11 cellular contexts compared by ENCODE assay signal in the genomic region with DNA sequence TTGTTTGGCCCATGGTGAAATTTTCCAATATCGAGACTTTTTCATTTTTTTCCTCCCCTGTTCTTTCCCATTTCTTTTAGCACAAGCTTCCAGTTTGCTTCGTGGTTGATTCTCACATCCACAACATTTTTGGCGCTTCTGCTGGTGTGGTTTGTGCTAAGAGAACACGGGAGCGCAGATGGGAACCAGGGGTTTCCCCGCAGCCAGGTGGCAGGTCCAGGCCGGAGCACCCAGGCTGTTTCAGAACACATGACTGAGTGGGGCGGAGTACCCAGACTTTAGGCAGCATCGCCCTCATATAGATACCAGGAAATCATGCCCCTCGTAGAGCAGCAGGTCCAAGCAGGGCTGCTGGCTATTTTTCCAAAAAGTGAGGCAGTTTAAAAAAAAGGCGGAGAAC. TPM values are rescaled to one million over a fixed set of nuclear protein-coding genes. Genes with fewer than 3 reads are reported as not detected.
A peak's percentile ranks its signal among the peaks of the same experiment; 100 is the strongest.
DNase-seq lines count a peak whose midpoint lies in the region; ATAC-seq and TF ChIP-seq lines count a peak whose summit lies in the region.
"Had no signal": no experiment of that assay in that cellular context is flagged by ENCODE, and none has a peak within 500 bp of the region (broad histone marks: within the 10 kb centered on the region; RNA-seq: fewer than 3 reads in every experiment).

No MANE protein-coding gene starts in this region.

- TF ChIP-seq RAD21 in SK-N-SH (IDR thresholded peaks at IDR 0.05; ENCODE audit: low read length): no peak

- no peak overlapping the region for H3K4me3 Mint-ChIP-seq in dendritic cell treated with granulocyte-macrophage colony-stimulating factor and Interleukin-4, amounts not matched to agents 40 ng/mL and 50 ng/mL, for 4 days
- H3K4me3 Mint-ChIP-seq: effector memory CD8-positive, alpha-beta T cell had no signal

- no peaks in the 10 kb centered on the region for H3K9me3 Mint-ChIP-seq in dendritic cell treated with granulocyte-macrophage colony-stimulating factor and Interleukin-4, amounts not matched to agents 40 ng/mL and 50 ng/mL, for 4 days
- H3K9me3 Mint-ChIP-seq: effector memory CD8-positive, alpha-beta T cell had no signal

- H3K4me1 Mint-ChIP-seq in dendritic cell treated with granulocyte-macrophage colony-stimulating factor and Interleukin-4, amounts not matched to agents 40 ng/mL and 50 ng/mL, for 4 days (ENCODE audit: low read depth): peaks cover 15% of the 10 kb centered on the region

- H3K4me3 ChIP-seq in SK-N-SH (ENCODE audit: low read depth in 2 of 2, low read length in 1 of 2) (no peak overlapping the region), mucosa of rectum (ENCODE audit: low read length in 2 of 2) (no peak overlapping the region), uterus (peak overlapping the region in 1 of 2 donors; percentile 13)

- H3K9ac ChIP-seq in SK-N-SH (no peak overlapping the region; the same call in 1 of the 2 replicates), mucosa of rectum (ENCODE audit: low read depth in 1 of 2, low read length in 2 of 2) (peak overlapping the region; percentile 6 to 29)

- 0 out of 2 replicates have a peak overlapping the region, but pooled peaks have one; percentile 76 for H3K4me2 ChIP-seq in SK-N-SH

- TF ChIP-seq POLR2A in uterus (IDR thresholded peaks at IDR 0.05): no peak

- H3K27me3 ChIP-seq in SK-N-SH (ENCODE audit: insufficient read depth) (no peaks in the 10 kb centered on the region), mucosa of rectum (ENCODE audit: control insufficient read depth in 2 of 2, insufficient read depth in 2 of 2, low read length in 2 of 2) (no peaks in the 10 kb centered on the region), uterus (no peaks in the 10 kb centered on the region)

- CTCF ChIA-PET in SK-N-SH (lab: Yijun Ruan, JAX): interaction anchor here (0.7 to 4.0 kb wide), 11 partner anchors 8 to 956 kb away, joined by 3 to 40 read pairs (median 5); no protein-coding TSS in a partner anchor

- H4K20me1 ChIP-seq in SK-N-SH (ENCODE audit: insufficient read depth): no peaks in the 10 kb centered on the region

- H3K9me3 ChIP-seq in SK-N-SH: no peaks in the 10 kb centered on the region
- H3K9me3 ChIP-seq in mucosa of rectum (ENCODE audit: control insufficient read depth in 2 of 2, low read length in 2 of 2): no peaks in the 10 kb centered on the region
- H3K9me3 ChIP-seq in uterus: no peaks in the 10 kb centered on the region

- H3K27ac Mint-ChIP-seq in dendritic cell treated with granulocyte-macrophage colony-stimulating factor and Interleukin-4, amounts not matched to agents 40 ng/mL and 50 ng/mL, for 4 days: peak overlapping the region; percentile 59

- no peaks in the 10 kb centered on the region for H3K9me2 ChIP-seq in SK-N-SH

- TF ChIP-seq CTCF in SK-N-SH (IDR thresholded peaks at IDR 0.05): no peak
- TF ChIP-seq CTCF in uterus (IDR thresholded peaks at IDR 0.05): no peak

- POLR2A ChIA-PET in SK-N-SH (lab: Yijun Ruan, JAX): no interaction called here

- DNase-seq in SK-N-SH (no peak), uterus (peak in 1 of 2 donors; percentile 24), NCI-H146 (lab: John Stamatoyannopoulos, UW) (no peak), amygdala (lab: John Stamatoyannopoulos, UW) (no peak)
- no peak for DNase-seq in stimulated activated CD4-positive, alpha-beta T cell treated with anti-CD3 and anti-CD28 coated beads, Interleukin-4, amount 100 ng/mL, for 1 hour
- DNase-seq: 8988T; effector memory CD8-positive, alpha-beta T cell had no signal

- H3K27ac ChIP-seq in SK-N-SH (ENCODE audit: low read depth in 2 of 2, low read length in 1 of 2) (peak overlapping the region in 1 of 2 experiments; percentile 62; a peak in 1 of 4 replicates), mucosa of rectum (ENCODE audit: low read depth in 2 of 2, low read length in 2 of 2) (peak overlapping the region in 1 of 2 donors; percentile 16), uterus (peak overlapping the region; percentile 63 to 75)

- peaks cover 7% of the 10 kb centered on the region for H3F3A ChIP-seq in SK-N-SH (replicated peaks; ENCODE audit: insufficient read depth)

- no peak for TF ChIP-seq EP300 in SK-N-SH (IDR thresholded peaks at IDR 0.05; ENCODE audit: borderline replicate concordance in 1 of 2, low read depth in 1 of 2, low read length in 1 of 2)

- intact Hi-C loops in dendritic cell treated with granulocyte-macrophage colony-stimulating factor and Interleukin-4, amounts not matched to agents 40 ng/mL and 50 ng/mL, for 4 days (cut with micrococcal nuclease): loop anchor here (10.0 kb wide), 1 partner anchor 57 kb away; no protein-coding TSS in a partner anchor
- intact Hi-C loops in uterus (cut with DNase I; ENCODE audit: low total_unique reads): no loop called here

- H3K4me1 ChIP-seq in SK-N-SH (ENCODE audit: control insufficient read depth in 1 of 2, insufficient read depth in 2 of 2, low read depth in 1 of 2, low read length in 1 of 2) (peaks cover 15 to 28% of the 10 kb centered on the region in 2 experiments), mucosa of rectum (ENCODE audit: control insufficient read depth in 2 of 2, insufficient read depth in 2 of 2, low read length in 2 of 2) (peaks cover 15 to 37% of the 10 kb centered on the region in 2 donors), uterus (peaks cover 4 to 9% of the 10 kb centered on the region in 2 donors)

- peak overlapping the region; percentile 94; the same call in 1 of the 2 replicates for H2AFZ ChIP-seq in SK-N-SH (ENCODE audit: low read depth)

- no peaks in the 10 kb centered on the region for H3K27me3 Mint-ChIP-seq in dendritic cell treated with granulocyte-macrophage colony-stimulating factor and Interleukin-4, amounts not matched to agents 40 ng/mL and 50 ng/mL, for 4 days
- H3K27me3 Mint-ChIP-seq: effector memory CD8-positive, alpha-beta T cell had no signal

- 95% methylated on average over 11 of the region's 11 CpGs for WGBS in SK-N-SH (ENCODE audit: low lambda C conversion rate)

- no peaks in the 10 kb centered on the region for H3K36me3 ChIP-seq in SK-N-SH (replicated peaks in 1 of 2; ENCODE audit: control insufficient read depth in 1 of 2, insufficient read depth in 2 of 2, low read length in 1 of 2)
- H3K36me3 ChIP-seq in mucosa of rectum (ENCODE audit: control insufficient read depth in 2 of 2, insufficient read depth in 2 of 2, low read length in 2 of 2): no peaks in the 10 kb centered on the region
- H3K36me3 ChIP-seq in uterus: no peaks in the 10 kb centered on the region

- H3K79me2 ChIP-seq in SK-N-SH (ENCODE audit: insufficient read depth): no peaks in the 10 kb centered on the region

- H3K36me3 Mint-ChIP-seq in dendritic cell treated with granulocyte-macrophage colony-stimulating factor and Interleukin-4, amounts not matched to agents 40 ng/mL and 50 ng/mL, for 4 days (ENCODE audit: low read depth): peaks cover 6% of the 10 kb centered on the region

- no peak for ATAC-seq in SK-N-SH treated with all-trans-retinoic acid at 6 μM for 48 hours
- ATAC-seq: effector memory CD8-positive, alpha-beta T cell; Panc1 had no signal

TF ChIP-seq in SK-N-SH, 30 proteins besides CTCF, POLR2A, EP300 and RAD21 (continues in another document):
- TF ChIP-seq, protein P1, sequence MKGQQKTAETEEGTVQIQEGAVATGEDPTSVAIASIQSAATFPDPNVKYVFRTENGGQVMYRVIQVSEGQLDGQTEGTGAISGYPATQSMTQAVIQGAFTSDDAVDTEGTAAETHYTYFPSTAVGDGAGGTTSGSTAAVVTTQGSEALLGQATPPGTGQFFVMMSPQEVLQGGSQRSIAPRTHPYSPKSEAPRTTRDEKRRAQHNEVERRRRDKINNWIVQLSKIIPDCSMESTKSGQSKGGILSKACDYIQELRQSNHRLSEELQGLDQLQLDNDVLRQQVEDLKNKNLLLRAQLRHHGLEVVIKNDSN (IDR thresholded peaks at IDR 0.05; ENCODE audit: borderline replicate concordance, low read depth): no peak
- no peak for TF ChIP-seq RFX5 (IDR thresholded peaks at IDR 0.05; ENCODE audit: low read length)
- TF ChIP-seq, protein P2, sequence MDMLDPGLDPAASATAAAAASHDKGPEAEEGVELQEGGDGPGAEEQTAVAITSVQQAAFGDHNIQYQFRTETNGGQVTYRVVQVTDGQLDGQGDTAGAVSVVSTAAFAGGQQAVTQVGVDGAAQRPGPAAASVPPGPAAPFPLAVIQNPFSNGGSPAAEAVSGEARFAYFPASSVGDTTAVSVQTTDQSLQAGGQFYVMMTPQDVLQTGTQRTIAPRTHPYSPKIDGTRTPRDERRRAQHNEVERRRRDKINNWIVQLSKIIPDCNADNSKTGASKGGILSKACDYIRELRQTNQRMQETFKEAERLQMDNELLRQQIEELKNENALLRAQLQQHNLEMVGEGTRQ (IDR thresholded peaks at IDR 0.05; ENCODE audit: borderline replicate concordance, low read depth, low read length): no peak

TF ChIP-seq in SK-N-SH treated with all-trans-retinoic acid at 6 μM for 48 hours, 23 proteins besides CTCF, POLR2A, EP300 and RAD21:
- TF ChIP-seq PPARA (CRISPR knock-in tag; IDR thresholded peaks at IDR 0.05; ENCODE audit: borderline replicate concordance): no peak

RNA-seq across cellular contexts. Expression of a gene that starts 58.0 kb away (rescaled TPM):
- 2.0 and 2.3 TPM in 2 replicates for polyA plus RNA-seq in SK-N-SH (2012; rRNA removed)
- polyA plus RNA-seq in SK-N-SH (2012; cell fraction: cytosol; rRNA removed): 1.6 and 1.9 TPM in 2 replicates
- polyA plus RNA-seq in SK-N-SH (2012; cell fraction: nucleus; rRNA removed): 3.5 and 5.0 TPM in 2 replicates
- total RNA-seq in uterus: 10 to 100 TPM in 1 of 4 donors, 1 to 10 TPM in 2, under 1 TPM in 1; 0.51 to 12.4 (median 3.3) TPM
